In genomic region chr15:51536965-51537574, GRCh38 we compare ENCODE assay signal across 8 cellular contexts.
DNase-seq lines count a peak whose midpoint lies in the region; ATAC-seq, FAIRE-seq and TF ChIP-seq lines count a peak whose summit lies in the region.

No MANE protein-coding gene starts in this region.

- no peak overlapping the region for H3K4me3 ChIP-seq in DND-41 (ENCODE audit: low read depth in 1 of 2, low read length in 2 of 2)
- no peak overlapping the region for H3K4me3 ChIP-seq in bronchial epithelial cell (ENCODE audit: low read depth, low read length)
- no peak overlapping the region for H3K4me3 ChIP-seq in gastrocnemius medialis

- no peak for DNase-seq in DND-41
- peak; percentile 9 for DNase-seq in LHCN-M2 (ENCODE audit: low read depth)
- peak; percentile 29 for DNase-seq in bronchial epithelial cell (ENCODE audit: low read depth)
- no peak for DNase-seq in NK-92 treated with Interleukin-12 subunit alpha and Interleukin-12 subunit beta, amount 100 ng/mL, for 24 hours (lab: John Stamatoyannopoulos, UW)
- DNase-seq in islet precursor cell: no peak
- DNase-seq in DMS153 (lab: John Stamatoyannopoulos, UW): no peak
- no peak for DNase-seq in gastrocnemius medialis

- in situ Hi-C loops in gastrocnemius medialis (cut with MboI; ENCODE audit: low sequenced_read_pairs in 4 of 4): loop anchor here in 1 of 4 donors (25.0 kb wide), 1 partner anchor 100 kb away; no protein-coding TSS in a partner anchor

- TF ChIP-seq CTCF in DND-41 (IDR thresholded peaks at IDR 0.05; ENCODE audit: borderline replicate concordance, extremely low read depth, low read length, poor library complexity, severe bottlenecking) (peak; percentile 57), bronchial epithelial cell (IDR thresholded peaks at IDR 0.05; ENCODE audit: insufficient read depth, low read length, severe bottlenecking) (peak; percentile 56), nephron (IDR thresholded peaks at IDR 0.05; ENCODE audit: unreplicated experiment in 3 of 3) (peak; percentile 46 to 60 (median 48)), gastrocnemius medialis (IDR thresholded peaks at IDR 0.05 in 4 of 5, conservative IDR thresholded peaks at IDR 0.05 in 1 of 5) (peak in 1 of 5 experiments; percentile 20)

- no peak overlapping the region for H3K9ac ChIP-seq in DND-41 (ENCODE audit: low read depth, low read length)

- H4K20me1 ChIP-seq in DND-41 (ENCODE audit: insufficient read depth, low read length): no peaks in the 10 kb centered on the region

- no peaks in the 10 kb centered on the region for H3K4me1 Mint-ChIP-seq in nephron

- intact Hi-C loops in gastrocnemius medialis (cut with DNase I; ENCODE audit: low total_unique reads): no loop called here

- no peaks in the 10 kb centered on the region for H3K27me3 ChIP-seq in DND-41 (ENCODE audit: insufficient read depth, low read length, poor library complexity)
- H3K27me3 ChIP-seq in bronchial epithelial cell (ENCODE audit: control insufficient read depth, insufficient read depth, low read length): no peaks in the 10 kb centered on the region
- H3K27me3 ChIP-seq in gastrocnemius medialis: no peaks in the 10 kb centered on the region

- no peaks in the 10 kb centered on the region for H3K9me3 ChIP-seq in DND-41 (ENCODE audit: insufficient read depth, low read length, severe bottlenecking)
- no peaks in the 10 kb centered on the region for H3K9me3 ChIP-seq in gastrocnemius medialis

- FAIRE-seq in bronchial epithelial cell (lab: Jason Lieb, UNC): no peak

- H3K9me3 Mint-ChIP-seq in nephron: peaks cover 2% of the 10 kb centered on the region

- H3K4me3 Mint-ChIP-seq in nephron: no peak overlapping the region

- no peak overlapping the region for H3K27ac Mint-ChIP-seq in nephron

- no peak overlapping the region for H3K4me2 ChIP-seq in DND-41 (ENCODE audit: insufficient read depth, low read length)

- TF ChIP-seq POLR2A in gastrocnemius medialis (IDR thresholded peaks at IDR 0.05): no peak

- ATAC-seq in DND-41 (ENCODE audit: insufficient read depth, low read depth) (no peak), gastrocnemius medialis (no peak)

- H3K4me1 ChIP-seq in DND-41 (ENCODE audit: insufficient read depth, low read length): no peaks in the 10 kb centered on the region
- H3K4me1 ChIP-seq in gastrocnemius medialis: no peaks in the 10 kb centered on the region

- no peak overlapping the region for H3K27ac ChIP-seq in DND-41 (ENCODE audit: low read length)
- no peak overlapping the region for H3K27ac ChIP-seq in gastrocnemius medialis

- no peak overlapping the region for H2AFZ ChIP-seq in DND-41 (ENCODE audit: low read depth, low read length)

- H3K79me2 ChIP-seq in DND-41 (ENCODE audit: insufficient read depth, low read length): no peaks in the 10 kb centered on the region

- peaks cover 30% of the 10 kb centered on the region for H3K36me3 Mint-ChIP-seq in nephron (ENCODE audit: low read depth)

- H3K36me3 ChIP-seq in DND-41 (ENCODE audit: insufficient read depth, low read length) (peaks cover 8% of the 10 kb centered on the region; the same call in 1 of the 2 replicates), bronchial epithelial cell (ENCODE audit: control insufficient read depth, insufficient read depth, low read length) (no peaks in the 10 kb centered on the region), gastrocnemius medialis (no peaks in the 10 kb centered on the region)

- H3K27me3 Mint-ChIP-seq in nephron (ENCODE audit: low read depth): no peaks in the 10 kb centered on the region

Comparison
In these comparisons a context has a peak if more than half of its experiments do, and no peak if none do; other contexts are left out.
1. DNase-seq: peak in LHCN-M2 (single experiment) and bronchial epithelial cell (single experiment); none in DND-41 (single experiment), NK-92 treated with Interleukin-12 subunit alpha and Interleukin-12 subunit beta, amount 100 ng/mL, for 24 hours (single experiment), islet precursor cell (single experiment), DMS153 (single experiment) and gastrocnemius medialis (0 of 2).